In the genomic region with DNA sequence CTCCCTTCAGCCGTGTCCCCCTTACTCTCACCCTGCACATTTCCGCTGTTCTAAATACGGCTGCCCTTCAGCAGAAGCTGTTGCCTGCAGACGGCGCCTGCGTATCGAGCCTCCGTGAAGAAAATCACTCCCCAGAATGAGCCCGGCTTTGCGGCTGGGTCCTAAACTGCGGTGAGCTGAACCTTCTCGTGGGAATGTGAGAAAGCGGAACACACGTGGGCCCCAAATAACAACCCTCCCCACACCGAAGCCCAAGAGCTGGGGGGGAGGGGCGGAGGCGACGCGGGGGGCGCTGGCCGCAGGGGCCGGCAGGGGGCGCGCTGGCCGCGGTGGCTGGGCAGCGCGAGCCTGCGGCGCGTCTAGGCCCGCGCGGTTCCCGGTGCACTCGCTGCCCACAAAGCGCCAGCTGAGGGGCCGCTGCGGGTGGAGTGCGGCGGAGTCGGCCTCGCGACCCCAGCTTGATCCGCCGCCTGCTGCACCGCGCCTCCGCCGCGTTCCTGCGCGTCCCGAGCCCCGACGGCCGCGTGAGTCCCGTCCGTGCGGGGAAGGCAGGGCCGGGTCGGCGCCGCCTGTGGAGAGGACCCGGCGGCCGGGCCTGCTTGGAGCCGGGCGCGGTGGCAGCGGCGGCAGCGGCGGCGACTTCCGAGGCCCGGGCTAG, we compare ENCODE assay signal across 8 cellular contexts. TPM values are rescaled to one million over a fixed set of nuclear protein-coding genes. Genes with fewer than 3 reads are reported as not detected.
DNase-seq lines count a peak whose midpoint lies in the region; ATAC-seq and TF ChIP-seq lines count a peak whose summit lies in the region.

A gene with protein sequence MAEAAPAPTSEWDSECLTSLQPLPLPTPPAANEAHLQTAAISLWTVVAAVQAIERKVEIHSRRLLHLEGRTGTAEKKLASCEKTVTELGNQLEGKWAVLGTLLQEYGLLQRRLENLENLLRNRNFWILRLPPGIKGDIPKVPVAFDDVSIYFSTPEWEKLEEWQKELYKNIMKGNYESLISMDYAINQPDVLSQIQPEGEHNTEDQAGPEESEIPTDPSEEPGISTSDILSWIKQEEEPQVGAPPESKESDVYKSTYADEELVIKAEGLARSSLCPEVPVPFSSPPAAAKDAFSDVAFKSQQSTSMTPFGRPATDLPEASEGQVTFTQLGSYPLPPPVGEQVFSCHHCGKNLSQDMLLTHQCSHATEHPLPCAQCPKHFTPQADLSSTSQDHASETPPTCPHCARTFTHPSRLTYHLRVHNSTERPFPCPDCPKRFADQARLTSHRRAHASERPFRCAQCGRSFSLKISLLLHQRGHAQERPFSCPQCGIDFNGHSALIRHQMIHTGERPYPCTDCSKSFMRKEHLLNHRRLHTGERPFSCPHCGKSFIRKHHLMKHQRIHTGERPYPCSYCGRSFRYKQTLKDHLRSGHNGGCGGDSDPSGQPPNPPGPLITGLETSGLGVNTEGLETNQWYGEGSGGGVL (plus strand): TSS at position 382 of the 658 bp plus-strand sequence. CDS start 290 bp downstream, outside the sequence.

- peak within 1 kb of the TSS; percentile 99 for H3K27ac Mint-ChIP-seq in activated CD4-positive, alpha-beta T cell treated with anti-CD3 and anti-CD28 coated beads for 36 hours

- H3K4me1 Mint-ChIP-seq in activated CD4-positive, alpha-beta T cell treated with anti-CD3 and anti-CD28 coated beads for 36 hours, result peaks cover 34% of the 10 kb centered on the region

- peak within 1 kb of the TSS; percentile 98 for H3K4me3 Mint-ChIP-seq in activated CD4-positive, alpha-beta T cell treated with anti-CD3 and anti-CD28 coated beads for 36 hours

- CTCF ChIA-PET in activated CD4-positive, alpha-beta T cell treated with anti-CD3 and anti-CD28 coated beads for 36 hours (lab: Charles Lee), result interaction anchor here (0.6 to 3.2 kb wide), 19 partner anchors 9 to 479 kb away, joined by 3 to 31 read pairs (median 4); a partner anchor contains a TSS

- no peaks in the 10 kb centered on the region for H3K27me3 Mint-ChIP-seq in activated CD4-positive, alpha-beta T cell treated with anti-CD3 and anti-CD28 coated beads for 36 hours

- TF ChIP-seq CTCF in choroid plexus epithelial cell (conservative IDR thresholded peaks at IDR 0.05; ENCODE audit: low read depth, low read length), result peak; percentile 45

- intact Hi-C loops in activated CD4-positive, alpha-beta T cell treated with anti-CD3 and anti-CD28 coated beads for 36 hours (cut with DNase I, micrococcal nuclease), result loop anchor here (1.0 to 5.0 kb wide), 16 partner anchors 21 to 475 kb away; a partner anchor contains a TSS
- intact Hi-C loops in left colon (cut with DNase I, micrococcal nuclease), result no loop called here

- ATAC-seq in GM18907 (IDR thresholded peaks at IDR 0.05; ENCODE audit: unreplicated experiment), result peak; percentile 80
- ATAC-seq in HG03135 (IDR thresholded peaks at IDR 0.05; ENCODE audit: unreplicated experiment), result peak; percentile 81
- peak; percentile 71 for ATAC-seq in activated CD4-positive, alpha-beta T cell treated with anti-CD3 and anti-CD28 coated beads for 36 hours
- peak; percentile 83 for ATAC-seq in left colon

- H3K9me3 Mint-ChIP-seq in activated CD4-positive, alpha-beta T cell treated with anti-CD3 and anti-CD28 coated beads for 36 hours (ENCODE audit: low read depth), result no peaks in the 10 kb centered on the region

- peak within 1 kb of the TSS; percentile 86 for H3K4me3 ChIP-seq in choroid plexus epithelial cell (ENCODE audit: low read depth, low read length)

- H3K36me3 Mint-ChIP-seq in activated CD4-positive, alpha-beta T cell treated with anti-CD3 and anti-CD28 coated beads for 36 hours (ENCODE audit: low read depth), result peaks cover 18% of the 10 kb centered on the region

- POLR2A ChIA-PET in activated CD4-positive, alpha-beta T cell treated with anti-CD3 and anti-CD28 coated beads for 36 hours (lab: Charles Lee), result interaction anchor here (0.6 to 2.1 kb wide), 5 partner anchors 20 to 60 kb away, joined by 3 to 11 read pairs (median 6); a partner anchor contains a TSS

- DNase-seq in AML-193 (lab: John Stamatoyannopoulos, UW), result peak; percentile 57 to 60
- DNase-seq in NCI-H446 treated with DMSO at 0.1 percent for 48 hours (lab: John Stamatoyannopoulos, UW), result peak; percentile 43
- peak; percentile 87 for DNase-seq in activated CD4-positive, alpha-beta T cell treated with anti-CD3 and anti-CD28 coated beads for 36 hours
- peak; percentile 78 for DNase-seq in choroid plexus epithelial cell (ENCODE audit: low read depth)
- peak; percentile 59 to 81 for DNase-seq in left colon
- peak; percentile 75 for DNase-seq in stimulated activated CD4-positive, alpha-beta T cell treated with anti-CD3 and anti-CD28 coated beads, Interleukin-1b, Interleukin-23, amount 100 ng/mL, for 48 hours

RNA-seq across cellular contexts. Expression of the gene that starts here (rescaled TPM):
- 10 to 100 TPM in 1 of 2 experiments, 1 to 10 TPM in 1; 9.6 to 10.5 TPM for total RNA-seq in activated CD4-positive, alpha-beta T cell treated with anti-CD3 and anti-CD28 coated beads for 36 hours
- total RNA-seq in left colon, result 10 to 100 TPM in 1 of 2 donors, 1 to 10 TPM in 1; 9.9 to 11.0 TPM

Comparison
In these comparisons a context has a peak if more than half of its experiments do, and no peak if none do; other contexts are left out.
1. Peak in every context shown above with its lines: DNase-seq, ATAC-seq and H3K4me3 ChIP-seq.
2. intact Hi-C loops: an anchor here in activated CD4-positive, alpha-beta T cell treated with anti-CD3 and anti-CD28 coated beads for 36 hours (1.0 to 5.0 kb wide); none called in left colon.